In genomic region chr13:74111399-74111798, GRCh38 we compare ENCODE assay signal across 20 cellular contexts. TPM values are rescaled to one million over a fixed set of nuclear protein-coding genes. Genes with fewer than 3 reads are reported as not detected.
A peak's percentile ranks its signal among the peaks of the same experiment; 100 is the strongest.
DNase-seq lines count a peak whose midpoint lies in the region; ATAC-seq, FAIRE-seq and TF ChIP-seq lines count a peak whose summit lies in the region.
"Had no signal": no experiment of that assay in that cellular context is flagged by ENCODE, and none has a peak within 500 bp of the region (broad histone marks: within the 10 kb centered on the region; RNA-seq: fewer than 3 reads in every experiment).

No MANE protein-coding gene starts in this region.

- no peak overlapping the region for H3K27ac ChIP-seq in A549
- H3K27ac ChIP-seq in hepatocyte: no peak overlapping the region
- no peak overlapping the region for H3K27ac ChIP-seq in pancreas
- H3K27ac ChIP-seq in aorta (ENCODE audit: low read depth in 1 of 2, low read length in 2 of 2): peak overlapping the region in 1 of 2 donors; percentile 28
- H3K27ac ChIP-seq: 22Rv1 had no signal

- intact Hi-C loops in pancreas (cut with DNase I): no loop called here
- intact Hi-C loops in aorta (cut with DNase I): no loop called here

- H3K4me2 ChIP-seq in A549 (0 out of 3 replicates have a peak overlapping the region, but pooled peaks have one; percentile 18), hepatocyte (peak overlapping the region; percentile 4)
- H3K4me2 ChIP-seq: SK-N-SH had no signal

- peaks cover 6% of the 10 kb centered on the region; the same call in 1 of the 3 replicates for H3K4me1 ChIP-seq in A549
- no peaks in the 10 kb centered on the region for H3K4me1 ChIP-seq in hepatocyte (ENCODE audit: insufficient read depth)
- no peaks in the 10 kb centered on the region for H3K4me1 ChIP-seq in pancreas
- H3K4me1 ChIP-seq in aorta (ENCODE audit: control insufficient read depth in 1 of 2, insufficient read depth in 2 of 2, low read length in 2 of 2): peaks cover 0 to 15% of the 10 kb centered on the region in 2 donors

- CTCF ChIA-PET in A549 (lab: Yijun Ruan, JAX): no interaction called here

- H3K4me3 ChIP-seq in A549: no peak overlapping the region
- no peak overlapping the region for H3K4me3 ChIP-seq in hepatocyte
- no peak overlapping the region for H3K4me3 ChIP-seq in pancreas
- no peak overlapping the region for H3K4me3 ChIP-seq in aorta (ENCODE audit: low read length in 2 of 2)

- no peaks in the 10 kb centered on the region for H3K27me3 ChIP-seq in hepatocyte
- peaks cover 0 to 4% (median 0%) of the 10 kb centered on the region in 4 donors for H3K27me3 ChIP-seq in pancreas
- no peaks in the 10 kb centered on the region for H3K27me3 ChIP-seq in aorta (ENCODE audit: control insufficient read depth in 1 of 2, insufficient read depth in 2 of 2, low read length in 1 of 2)

- ATAC-seq in A549 (no peak), HG03175 (IDR thresholded peaks at IDR 0.05; ENCODE audit: unreplicated experiment) (peak; percentile 62), pancreas (no peak), GM18858 (IDR thresholded peaks at IDR 0.05; ENCODE audit: unreplicated experiment) (no peak), aorta (ENCODE audit: low FRiP score) (no peak)

- TF ChIP-seq RAD21 in A549 (conservative IDR thresholded peaks at IDR 0.05 in 1 of 2, IDR thresholded peaks at IDR 0.05 in 1 of 2): no peak

- peaks cover 67% of the 10 kb centered on the region for H3K79me2 ChIP-seq in hepatocyte

- DNase-seq in A549 (ENCODE audit: low read depth in 1 of 2, low spot score in 1 of 2) (no peak), hepatocyte (ENCODE audit: low spot score) (no peak), pancreas (no peak), aorta (no peak), NCI-H187 treated with DMSO at 0.1 percent for 48 hours (lab: John Stamatoyannopoulos, UW) (no peak), GF-D8 (lab: John Stamatoyannopoulos, UW) (no peak)
- DNase-seq: GDM1, HCEC 1CT, IMR-90, NCI-H1417 treated with DMSO at 0.1 percent for 48 hours, NCI-H1930, NCI-H226, NCI-H524, NCI-H82, RPMI8226, SHP77 treated with DMSO at 0.1 percent for 48 hours, SK-N-SH had no signal

- TF ChIP-seq EP300 in A549 (IDR thresholded peaks at IDR 0.05): no peak

- no peak for TF ChIP-seq CTCF in A549 (IDR thresholded peaks at IDR 0.05)
- no peak for TF ChIP-seq CTCF in hepatocyte (IDR thresholded peaks at IDR 0.05; ENCODE audit: poor library complexity)
- no peak for TF ChIP-seq CTCF in pancreas (IDR thresholded peaks at IDR 0.05)

- POLR2A ChIA-PET in A549 (lab: Yijun Ruan, JAX): no interaction called here

- no peak overlapping the region for H2AFZ ChIP-seq in hepatocyte

- H3K9me3 ChIP-seq in A549: no peaks in the 10 kb centered on the region
- no peaks in the 10 kb centered on the region for H3K9me3 ChIP-seq in hepatocyte (ENCODE audit: low read depth)
- no peaks in the 10 kb centered on the region for H3K9me3 ChIP-seq in pancreas
- H3K9me3 ChIP-seq in aorta (ENCODE audit: control insufficient read depth, low read length): no peaks in the 10 kb centered on the region
- H3K9me3 ChIP-seq: SK-N-SH had no signal

- TF ChIP-seq POLR2A in A549 (IDR thresholded peaks at IDR 0.05; ENCODE audit: low read length): no peak

- H3K9me2 ChIP-seq in hepatocyte (replicated peaks; ENCODE audit: insufficient read depth): no peaks in the 10 kb centered on the region
- H3K9me2 ChIP-seq: SK-N-SH had no signal

- no peak for FAIRE-seq in A549 (lab: Jason Lieb, UNC)
- FAIRE-seq in pancreas (lab: Jason Lieb, UNC): peak; percentile 39

- H4K20me1 ChIP-seq in hepatocyte (ENCODE audit: insufficient read depth, poor library complexity, severe bottlenecking): no peaks in the 10 kb centered on the region

- H3K36me3 ChIP-seq in hepatocyte (replicated peaks; ENCODE audit: insufficient read depth, low read depth) (no peaks in the 10 kb centered on the region), pancreas (no peaks in the 10 kb centered on the region), aorta (ENCODE audit: control insufficient read depth in 1 of 2, insufficient read depth in 2 of 2, low read length in 1 of 2) (no peaks in the 10 kb centered on the region)

TF ChIP-seq in A549, 52 proteins besides CTCF, POLR2A, EP300 and RAD21:
- TF ChIP-seq ATOH8 (CRISPR knock-in tag; IDR thresholded peaks at IDR 0.05; ENCODE audit: low read depth) (no peak), RNF2 (IDR thresholded peaks at IDR 0.05; ENCODE audit: borderline replicate concordance, low read depth) (no peak), EHMT2 (IDR thresholded peaks at IDR 0.05; ENCODE audit: low read depth) (no peak), KDM1A (IDR thresholded peaks at IDR 0.05; ENCODE audit: low read depth) (no peak), KDM5A (IDR thresholded peaks at IDR 0.05) (no peak), NFE2L2 (conservative IDR thresholded peaks at IDR 0.05; ENCODE audit: low read length) (no peak), CHD2 (IDR thresholded peaks at IDR 0.05; ENCODE audit: low read length, partially characterized antibody) (no peak), POLR2AphosphoS2 (conservative IDR thresholded peaks at IDR 0.05; ENCODE audit: low read length) (no peak)

RNA-seq across cellular contexts. Expression of gene KLF12, which starts 22.8 kb away (rescaled TPM):
- polyA plus RNA-seq in A549 (2011; rRNA removed) (6.0 and 7.0 TPM in 2 replicates), A549 (2017; fragmentation: RNase III; extraction: RNeasy Plus Mini Kit Qiagen cat#74134 plus additional on column Dnase treatment) (1.4 to 1.6 TPM (median 1.6 TPM) in 3 replicates), hepatocyte (4.9 and 5.1 TPM in 2 replicates), pancreas (1 to 10 TPM in 1 of 2 donors, under 1 TPM in 1; 0.46 to 1.5 TPM), aorta (1 to 10 TPM; 2.5 to 4.2 TPM)
- 0.83 and 1.4 TPM in 2 replicates for polyA plus RNA-seq in A549 (2012; cell fraction: cytosol; rRNA removed)
- 0.83 and 1.3 TPM in 2 replicates for polyA plus RNA-seq in A549 (2012; cell fraction: nucleus; rRNA removed)
- 29.6 and 55.1 TPM in 2 replicates for polyA minus RNA-seq in A549 (2011; rRNA and poly(A)+ RNA removed)
- total RNA-seq in hepatocyte (12.3 and 13.9 TPM in 2 replicates), pancreas (1 to 10 TPM in 4 of 6 donors, under 1 TPM in 2; 0.82 to 5.2 (median 1.7) TPM), aorta (10 to 100 TPM; 29.5 to 30.9 TPM)
